Comparison of ENCODE assay signal across 10 cellular contexts in the genomic region with DNA sequence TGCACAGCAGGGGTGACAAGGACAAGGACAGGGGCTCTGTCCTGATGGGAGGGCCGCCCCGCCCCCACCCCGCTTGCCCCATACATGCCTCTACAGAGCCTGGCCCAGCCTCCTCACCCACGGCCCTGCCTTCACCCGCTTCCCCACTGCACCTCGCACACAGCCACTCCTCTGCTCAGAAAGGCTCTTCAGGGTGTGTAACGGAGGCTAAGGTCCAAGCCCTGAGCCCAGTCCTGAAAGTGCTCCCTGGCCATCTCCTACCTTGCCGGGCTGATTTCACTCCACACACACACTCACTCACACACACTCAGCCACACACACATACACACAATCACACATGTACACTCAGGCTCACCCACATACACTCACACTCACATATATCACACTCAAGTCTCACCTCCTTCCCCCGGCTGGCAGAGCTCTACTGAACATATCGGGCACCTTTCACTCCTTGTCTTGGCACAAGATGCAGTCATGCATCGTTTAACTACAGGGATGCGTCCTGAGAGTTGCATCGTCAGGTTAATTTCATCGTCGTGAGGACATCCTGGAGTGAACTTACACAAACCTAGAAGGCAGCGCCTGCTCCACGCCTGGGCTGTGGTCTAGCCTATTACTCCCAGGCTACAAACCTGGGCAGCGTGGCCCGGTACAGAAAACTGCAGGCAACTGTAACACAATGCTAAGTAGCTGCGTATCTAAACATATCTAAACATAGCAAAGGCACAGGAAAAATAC. TPM values are rescaled to one million over a fixed set of nuclear protein-coding genes. Genes with fewer than 3 reads are reported as not detected.
DNase-seq lines count a peak whose midpoint lies in the region; ATAC-seq and TF ChIP-seq lines count a peak whose summit lies in the region.
"Had no signal": no experiment of that assay in that cellular context is flagged by ENCODE, and none has a peak within 500 bp of the region (broad histone marks: within the 10 kb centered on the region; RNA-seq: fewer than 3 reads in every experiment).

No MANE protein-coding gene starts in this region.

- H3K9me3 ChIP-seq in mammary epithelial cell (replicated peaks; ENCODE audit: insufficient read depth, low read length) (no peaks in the 10 kb centered on the region), uterus (no peaks in the 10 kb centered on the region)
- H3K9me3 ChIP-seq in naive thymus-derived CD4-positive, alpha-beta T cell (ENCODE audit: control insufficient read depth in 2 of 3, low read length in 3 of 3), result no peaks in the 10 kb centered on the region

- CTCF ChIA-PET in MCF 10A (lab: Yijun Ruan, JAX), result no interaction called here
- CTCF ChIA-PET in mammary epithelial cell (lab: Charles Lee; ENCODE audit: low non-redundant PET), result no interaction called here
- CTCF ChIA-PET in naive thymus-derived CD4-positive, alpha-beta T cell (lab: Charles Lee), result interaction anchor here (0.6 kb wide), 1 partner anchor 449 kb away, joined by 3 read pairs; no protein-coding TSS in a partner anchor

- no peaks in the 10 kb centered on the region for H3K27me3 Mint-ChIP-seq in MCF 10A (ENCODE audit: insufficient read depth, unreplicated experiment)
- no peaks in the 10 kb centered on the region for H3K27me3 Mint-ChIP-seq in naive thymus-derived CD4-positive, alpha-beta T cell

- H3K4me3 ChIP-seq in mammary epithelial cell (replicated peaks in 1 of 3; ENCODE audit: insufficient read depth in 1 of 3, low read depth in 2 of 3, low read length in 3 of 3) (no peak overlapping the region), uterus (no peak overlapping the region)
- no peak overlapping the region for H3K4me3 ChIP-seq in naive thymus-derived CD4-positive, alpha-beta T cell (ENCODE audit: low read length)

- TF ChIP-seq CTCF in MCF 10A (IDR thresholded peaks at IDR 0.05; ENCODE audit: unreplicated experiment), result no peak
- no peak for TF ChIP-seq CTCF in mammary epithelial cell (conservative IDR thresholded peaks at IDR 0.05 in 1 of 2, IDR thresholded peaks at IDR 0.05 in 1 of 2; ENCODE audit: extremely low read depth in 1 of 2, insufficient read depth in 1 of 2, low read depth in 1 of 2, low read length in 2 of 2)
- no peak for TF ChIP-seq CTCF in uterus (IDR thresholded peaks at IDR 0.05)

- POLR2A ChIA-PET in MCF 10A (lab: Yijun Ruan, JAX), result no interaction called here
- POLR2A ChIA-PET in naive thymus-derived CD4-positive, alpha-beta T cell (lab: Charles Lee), result no interaction called here

- no peak overlapping the region for H3K9ac ChIP-seq in mammary epithelial cell (ENCODE audit: insufficient read depth, low read length)

- peaks cover 37% of the 10 kb centered on the region for H3K4me1 ChIP-seq in mammary epithelial cell (ENCODE audit: insufficient read depth, low read length)
- H3K4me1 ChIP-seq in naive thymus-derived CD4-positive, alpha-beta T cell (ENCODE audit: control insufficient read depth in 2 of 2, insufficient read depth in 2 of 2, low read length in 2 of 2), result peaks cover 0 to 26% of the 10 kb centered on the region in 2 donors
- peaks cover 0 to 9% of the 10 kb centered on the region in 2 donors for H3K4me1 ChIP-seq in uterus

- no peak for TF ChIP-seq POLR2A in uterus (IDR thresholded peaks at IDR 0.05)

- peak overlapping the region; percentile 1 for H3K27ac Mint-ChIP-seq in MCF 10A (ENCODE audit: low read depth, unreplicated experiment)
- H3K27ac Mint-ChIP-seq in naive thymus-derived CD4-positive, alpha-beta T cell, result peak overlapping the region in 3 of 9 donors; percentile 34 to 80 (median 71)
- H3K27ac Mint-ChIP-seq in activated naive CD4-positive, alpha-beta T cell treated with anti-CD3 and anti-CD28 coated beads, Interleukin-2, amount 50 U/mL, for 72 hours, result peak overlapping the region in 1 of 2 donors; percentile 0

- no peak overlapping the region for H3K4me2 ChIP-seq in mammary epithelial cell (ENCODE audit: insufficient read depth, low read depth, low read length)

- no peaks in the 10 kb centered on the region for H3K9me3 Mint-ChIP-seq in MCF 10A (ENCODE audit: unreplicated experiment)
- H3K9me3 Mint-ChIP-seq in naive thymus-derived CD4-positive, alpha-beta T cell, result no peaks in the 10 kb centered on the region
- H3K9me3 Mint-ChIP-seq in activated naive CD4-positive, alpha-beta T cell treated with anti-CD3 and anti-CD28 coated beads, Interleukin-2, amount 50 U/mL, for 72 hours, result no peaks in the 10 kb centered on the region

- peaks cover 36% of the 10 kb centered on the region for H3K4me1 Mint-ChIP-seq in MCF 10A (ENCODE audit: insufficient read depth, unreplicated experiment)
- peaks cover 27 to 88% (median 67%) of the 10 kb centered on the region in 7 donors for H3K4me1 Mint-ChIP-seq in naive thymus-derived CD4-positive, alpha-beta T cell

- 68% methylated on average over 18 of the region's 20 CpGs for WGBS in mammary epithelial cell (ENCODE audit: low coverage, missing lambda C conversion rate)

- H3K36me3 ChIP-seq in mammary epithelial cell (ENCODE audit: insufficient read depth, low read length) (no peaks in the 10 kb centered on the region), uterus (no peaks in the 10 kb centered on the region)
- H3K36me3 ChIP-seq in naive thymus-derived CD4-positive, alpha-beta T cell (ENCODE audit: control insufficient read depth in 2 of 3, insufficient read depth in 3 of 3, low read length in 3 of 3), result no peaks in the 10 kb centered on the region

- no peaks in the 10 kb centered on the region for H3K27me3 ChIP-seq in mammary epithelial cell (ENCODE audit: insufficient read depth, low read length)
- no peaks in the 10 kb centered on the region for H3K27me3 ChIP-seq in naive thymus-derived CD4-positive, alpha-beta T cell (ENCODE audit: control insufficient read depth in 2 of 2, insufficient read depth in 2 of 2, low read length in 2 of 2)
- no peaks in the 10 kb centered on the region for H3K27me3 ChIP-seq in uterus

- peaks cover 3% of the 10 kb centered on the region for H4K20me1 ChIP-seq in mammary epithelial cell (ENCODE audit: insufficient read depth, low read length)

- DNase-seq in MCF 10A (ENCODE audit: unreplicated experiment), result no peak
- DNase-seq in mammary epithelial cell, result no peak
- no peak for DNase-seq in caudate nucleus (lab: John Stamatoyannopoulos, UW)
- no peak for DNase-seq in naive thymus-derived CD4-positive, alpha-beta T cell
- no peak for DNase-seq in uterus
- DNase-seq in NK-92 (lab: John Stamatoyannopoulos, UW; ENCODE audit: unreplicated experiment), result no peak
- DNase-seq in NCI-H345 treated with DMSO at 0.1 percent for 48 hours (lab: John Stamatoyannopoulos, UW; ENCODE audit: unreplicated experiment), result no peak
- no peak for DNase-seq in activated naive CD4-positive, alpha-beta T cell treated with anti-CD3 and anti-CD28 coated beads, Interleukin-2, amount 50 U/mL, for 72 hours (ENCODE audit: low spot score in 2 of 2)
- DNase-seq: NCI-H1436 treated with DMSO at 0.1 percent for 48 hours had no signal

- no peak overlapping the region for H2AFZ ChIP-seq in mammary epithelial cell (ENCODE audit: low read depth, low read length)

- peaks cover 6% of the 10 kb centered on the region for H3K36me3 Mint-ChIP-seq in MCF 10A (ENCODE audit: insufficient read depth, unreplicated experiment)
- H3K36me3 Mint-ChIP-seq in naive thymus-derived CD4-positive, alpha-beta T cell, result peaks cover 0 to 13% (median 0%) of the 10 kb centered on the region in 5 donors
- no peaks in the 10 kb centered on the region for H3K36me3 Mint-ChIP-seq in activated naive CD4-positive, alpha-beta T cell treated with anti-CD3 and anti-CD28 coated beads, Interleukin-2, amount 50 U/mL, for 72 hours

- peak; percentile 51 for ATAC-seq in naive thymus-derived CD4-positive, alpha-beta T cell
- ATAC-seq in activated naive CD4-positive, alpha-beta T cell treated with anti-CD3 and anti-CD28 coated beads, Interleukin-2, amount 50 U/mL, for 72 hours, result no peak

- intact Hi-C loops in MCF 10A (cut with micrococcal nuclease), result no loop called here
- intact Hi-C loops in mammary epithelial cell (cut with micrococcal nuclease), result no loop called here
- intact Hi-C loops in naive thymus-derived CD4-positive, alpha-beta T cell (cut with micrococcal nuclease), result no loop called here
- intact Hi-C loops in uterus (cut with DNase I; ENCODE audit: low total_unique reads), result no loop called here

- H3K27ac ChIP-seq in mammary epithelial cell (ENCODE audit: insufficient read depth, low read depth, low read length) (no peak overlapping the region), caudate nucleus (ENCODE audit: low read depth, low read length) (peak overlapping the region; percentile 67), uterus (peak overlapping the region; percentile 62 to 63)
- H3K27ac ChIP-seq in naive thymus-derived CD4-positive, alpha-beta T cell (ENCODE audit: low read depth, low read length), result no peak overlapping the region

- BruUV-seq in MCF 10A (replicated peaks; lab: Mats Ljungman, UMichigan) (no TSS peak), mammary epithelial cell (replicated peaks; lab: Mats Ljungman, UMichigan) (no TSS peak)

- H3K79me2 ChIP-seq in mammary epithelial cell (ENCODE audit: insufficient read depth, low read length), result peaks cover 92% of the 10 kb centered on the region

- in situ Hi-C loops in mammary epithelial cell (cut with MboI; ENCODE audit: low sequenced_read_pairs in 2 of 2), result no loop called here

- dilution Hi-C loops in mammary epithelial cell (cut with HindIII; ENCODE audit: low sequenced_read_pairs), result no loop called here

- H3K4me3 Mint-ChIP-seq in MCF 10A (ENCODE audit: unreplicated experiment), result no peak overlapping the region
- H3K4me3 Mint-ChIP-seq in naive thymus-derived CD4-positive, alpha-beta T cell, result peak overlapping the region in 9 of 10 donors; percentile 5 to 76 (median 42)

RNA-seq across cellular contexts. Expression of gene EPS15L1, which starts 13.2 kb away (rescaled TPM):
- 33.7 and 38.7 TPM in 2 replicates for total RNA-seq in MCF 10A (2022)
- total RNA-seq in mammary epithelial cell, result 10 to 100 TPM; 10.3 to 30.9 TPM
- polyA plus RNA-seq in mammary epithelial cell, result 10.9 TPM
- 50.8 TPM for polyA minus RNA-seq in mammary epithelial cell
- total RNA-seq in naive thymus-derived CD4-positive, alpha-beta T cell, result 10 to 100 TPM; 40.8 to 60.1 (median 48.3) TPM
- 10 to 100 TPM in 1 of 2 donors, 1 to 10 TPM in 1; 9.5 to 14.6 TPM for polyA plus RNA-seq in naive thymus-derived CD4-positive, alpha-beta T cell
- 10 to 100 TPM; 18.8 to 67.2 (median 39.6) TPM for total RNA-seq in uterus
- 10 to 100 TPM; 35.0 to 43.8 TPM for total RNA-seq in activated naive CD4-positive, alpha-beta T cell treated with anti-CD3 and anti-CD28 coated beads, Interleukin-2, amount 50 U/mL, for 72 hours

RNA-seq across cellular contexts. Expression of gene CALR3, which starts 37.4 kb away (rescaled TPM):
- total RNA-seq in MCF 10A (2022) (not detected in 2 replicates), mammary epithelial cell (not detected), uterus (not detected)
- not detected for polyA plus RNA-seq in mammary epithelial cell
- polyA minus RNA-seq in mammary epithelial cell, result not detected
- total RNA-seq in naive thymus-derived CD4-positive, alpha-beta T cell, result not detected
- polyA plus RNA-seq in naive thymus-derived CD4-positive, alpha-beta T cell, result not detected
- not detected for total RNA-seq in activated naive CD4-positive, alpha-beta T cell treated with anti-CD3 and anti-CD28 coated beads, Interleukin-2, amount 50 U/mL, for 72 hours
- total RNA-seq: posterior vena cava had no signal

RNA-seq across cellular contexts. Expression of gene C19orf44, which starts 37.6 kb away (rescaled TPM):
- 9.0 and 9.2 TPM in 2 replicates for total RNA-seq in MCF 10A (2022)
- 1 to 10 TPM; 4.8 to 5.8 TPM for total RNA-seq in mammary epithelial cell
- 4.2 TPM for polyA plus RNA-seq in mammary epithelial cell
- 2.9 TPM for polyA minus RNA-seq in mammary epithelial cell
- total RNA-seq in naive thymus-derived CD4-positive, alpha-beta T cell, result 1 to 10 TPM; 1.5 to 6.0 (median 3.4) TPM
- 1 to 10 TPM; 1.3 to 2.1 TPM for polyA plus RNA-seq in naive thymus-derived CD4-positive, alpha-beta T cell
- total RNA-seq in uterus, result 10 to 100 TPM in 1 of 4 donors, 1 to 10 TPM in 2, under 1 TPM in 1; 0.26 to 11.9 (median 7.5) TPM
- total RNA-seq in activated naive CD4-positive, alpha-beta T cell treated with anti-CD3 and anti-CD28 coated beads, Interleukin-2, amount 50 U/mL, for 72 hours, result 1 to 10 TPM; 3.1 to 4.3 TPM

Comparison
In these comparisons a context has a peak if more than half of its experiments do, and no peak if none do; other contexts are left out.
1. H3K27ac ChIP-seq: peak in caudate nucleus (single experiment) and uterus (2 of 2); none in mammary epithelial cell (single experiment) and naive thymus-derived CD4-positive, alpha-beta T cell (single experiment).